ENCODE assay signal across 10 cellular contexts in genomic region chr12:41932028-41932427, GRCh38.
A peak's percentile ranks its signal among the peaks of the same experiment; 100 is the strongest.
DNase-seq lines count a peak whose midpoint lies in the region; ATAC-seq and TF ChIP-seq lines count a peak whose summit lies in the region.
"Had no signal": no experiment of that assay in that cellular context is flagged by ENCODE, and none has a peak within 500 bp of the region (broad histone marks: within the 10 kb centered on the region; RNA-seq: fewer than 3 reads in every experiment).

No MANE protein-coding gene starts in this region.

- peaks cover 5% of the 10 kb centered on the region for H3K4me1 ChIP-seq in BE2C
- H3K4me1 ChIP-seq in OCI-LY3 (ENCODE audit: low read length): peaks cover 11% of the 10 kb centered on the region
- no peaks in the 10 kb centered on the region for H3K4me1 ChIP-seq in parathyroid adenoma

- no peaks in the 10 kb centered on the region for H4K20me1 ChIP-seq in OCI-LY3 (ENCODE audit: insufficient read depth, low read length)

- no peaks in the 10 kb centered on the region for H3K27me3 ChIP-seq in BE2C
- no peaks in the 10 kb centered on the region for H3K27me3 ChIP-seq in OCI-LY3 (ENCODE audit: low read depth, low read length)
- no peaks in the 10 kb centered on the region for H3K27me3 ChIP-seq in parathyroid adenoma (ENCODE audit: control insufficient read depth, insufficient read depth, low read length)

- H3K36me3 ChIP-seq in BE2C (no peaks in the 10 kb centered on the region), OCI-LY3 (replicated peaks; ENCODE audit: low read depth, low read length) (no peaks in the 10 kb centered on the region), parathyroid adenoma (ENCODE audit: control insufficient read depth, insufficient read depth, low read length) (no peaks in the 10 kb centered on the region)

- H3K27ac ChIP-seq in OCI-LY3 (ENCODE audit: low read length) (no peak overlapping the region), parathyroid adenoma (no peak overlapping the region)

- peak overlapping the region; percentile 73 for H3K4me3 ChIP-seq in BE2C (ENCODE audit: low read depth, low read length)
- H3K4me3 ChIP-seq in OCI-LY3 (ENCODE audit: low read length): peak overlapping the region; percentile 80
- H3K4me3 ChIP-seq in fibroblast of pulmonary artery (replicated peaks; ENCODE audit: low read depth, low read length): peak overlapping the region; percentile 51
- peak overlapping the region; percentile 41 for H3K4me3 ChIP-seq in parathyroid adenoma (ENCODE audit: low read depth, low read length)

- DNase-seq in BE2C: no peak
- no peak for DNase-seq in fibroblast of pulmonary artery (ENCODE audit: low read depth)
- DNase-seq in HK-2 (ENCODE audit: unreplicated experiment): no peak
- no peak for DNase-seq in NOMO-1 treated with dmso at 0.1 percent for 144 hours (lab: John Stamatoyannopoulos, UW; ENCODE audit: unreplicated experiment)
- DNase-seq: DND-41; stimulated activated CD4-positive, alpha-beta T cell treated with anti-CD3 and anti-CD28 coated beads, Interleukin-2, amount 100 ng/mL, for 48 hours had no signal

- H3K9me3 ChIP-seq in BE2C (no peaks in the 10 kb centered on the region), OCI-LY3 (ENCODE audit: insufficient read depth, low read length) (no peaks in the 10 kb centered on the region), parathyroid adenoma (ENCODE audit: control insufficient read depth, low read length) (no peaks in the 10 kb centered on the region)

- H3K9ac ChIP-seq in OCI-LY3 (ENCODE audit: low read length) (peak overlapping the region; percentile 28; the same call in 1 of the 2 replicates), parathyroid adenoma (no peak overlapping the region)

- H2AFZ ChIP-seq in OCI-LY3 (ENCODE audit: low read depth, low read length) (peak overlapping the region; percentile 89), parathyroid adenoma (no peak overlapping the region)

- TF ChIP-seq CTCF in BE2C (IDR thresholded peaks at IDR 0.05; ENCODE audit: low read depth, low read length) (no peak), OCI-LY3 (IDR thresholded peaks at IDR 0.05; ENCODE audit: low read depth, low read length) (no peak), fibroblast of pulmonary artery (IDR thresholded peaks at IDR 0.05; ENCODE audit: low read length, missing control alignments) (no peak), parathyroid adenoma (IDR thresholded peaks at IDR 0.05) (no peak)

- ATAC-seq in HG03135 (IDR thresholded peaks at IDR 0.05; ENCODE audit: unreplicated experiment) (no peak), GM18517 (IDR thresholded peaks at IDR 0.05; ENCODE audit: unreplicated experiment) (no peak)

- peak overlapping the region; percentile 88 for H3K4me2 ChIP-seq in OCI-LY3 (ENCODE audit: low read length)
- H3K4me2 ChIP-seq in parathyroid adenoma (ENCODE audit: low read length): peak overlapping the region; percentile 34

- H3K79me2 ChIP-seq in OCI-LY3 (ENCODE audit: low read length) (no peaks in the 10 kb centered on the region), parathyroid adenoma (no peaks in the 10 kb centered on the region)
